Comparison of ENCODE assay signal across 1 cellular context in genomic region chr4:144174401-144175067, GRCh38.
TF ChIP-seq lines count a peak whose summit lies in the region.

No MANE protein-coding gene starts in this region.

TF ChIP-seq in HCT116, 20 proteins besides CTCF, POLR2A, EP300 and RAD21 (continued from another document):
- TF ChIP-seq REST (IDR thresholded peaks at IDR 0.05; ENCODE audit: low read depth) (no peak), ZFX (IDR thresholded peaks at IDR 0.05) (no peak), CBX3 (IDR thresholded peaks at IDR 0.05; ENCODE audit: low read depth) (0 out of 2 replicates have a peak, but pooled peaks have one; percentile 18), YY1 (IDR thresholded peaks at IDR 0.05; ENCODE audit: extremely low read depth, insufficient replicate concordance, low read depth, low read length) (no peak), ZNF274 (IDR thresholded peaks at IDR 0.05; ENCODE audit: low read depth, low read length) (no peak)
